ENCODE assay signal across 23 cellular contexts in genomic region chr10:30562787-30563186, GRCh38.
DNase-seq lines count a peak whose midpoint lies in the region; ATAC-seq and TF ChIP-seq lines count a peak whose summit lies in the region.
"Had no signal": no experiment of that assay in that cellular context is flagged by ENCODE, and none has a peak within 500 bp of the region (broad histone marks: within the 10 kb centered on the region; RNA-seq: fewer than 3 reads in every experiment).

No MANE protein-coding gene starts in this region.

- TF ChIP-seq CTCF in GM12865 (IDR thresholded peaks at IDR 0.05; ENCODE audit: insufficient read depth, low read depth, low read length, missing control alignments), result no peak
- no peak for TF ChIP-seq CTCF in RWPE1 (conservative IDR thresholded peaks at IDR 0.05; ENCODE audit: low read depth)

- peaks cover 13% of the 10 kb centered on the region for H3K27me3 Mint-ChIP-seq in activated CD4-positive, alpha-beta memory T cell treated with anti-CD3 and anti-CD28 coated beads for 36 hours

- POLR2A ChIA-PET in activated CD4-positive, alpha-beta memory T cell treated with anti-CD3 and anti-CD28 coated beads for 36 hours (lab: Charles Lee), result no interaction called here
- POLR2A ChIA-PET in RWPE1 (lab: Yijun Ruan, JAX; ENCODE audit: low non-redundant PET), result no interaction called here

- H3K4me1 Mint-ChIP-seq in activated CD4-positive, alpha-beta memory T cell treated with anti-CD3 and anti-CD28 coated beads for 36 hours (ENCODE audit: low read depth), result peaks cover 7% of the 10 kb centered on the region
- H3K4me1 Mint-ChIP-seq: memory B cell had no signal

- ATAC-seq in left colon, result no peak
- ATAC-seq: A549; naive thymus-derived CD4-positive, alpha-beta T cell had no signal

- no peak overlapping the region for H3K4me3 ChIP-seq in GM12865 (ENCODE audit: low read depth, low read length)
- H3K4me3 ChIP-seq: A549; BLaER1 treated with 17β-estradiol and CSF1 and Interleukin-3, amounts not matched to agents 10 nM and 100 nM; hepatocyte; SJCRH30; tibial nerve had no signal

- no peak overlapping the region for H3K4me3 Mint-ChIP-seq in activated CD4-positive, alpha-beta memory T cell treated with anti-CD3 and anti-CD28 coated beads for 36 hours
- H3K4me3 Mint-ChIP-seq: endodermal cell; memory B cell; naive thymus-derived CD4-positive, alpha-beta T cell had no signal

- no peaks in the 10 kb centered on the region for H3K36me3 Mint-ChIP-seq in activated CD4-positive, alpha-beta memory T cell treated with anti-CD3 and anti-CD28 coated beads for 36 hours
- H3K36me3 Mint-ChIP-seq: memory B cell; naive thymus-derived CD4-positive, alpha-beta T cell had no signal

- CTCF ChIA-PET in activated CD4-positive, alpha-beta memory T cell treated with anti-CD3 and anti-CD28 coated beads for 36 hours (lab: Charles Lee), result interaction anchor here (0.7 to 3.4 kb wide), 5 partner anchors 20 to 203 kb away, joined by 3 to 18 read pairs (median 3); no protein-coding TSS in a partner anchor
- CTCF ChIA-PET in RWPE1 (lab: Yijun Ruan, JAX), result interaction anchor here (0.6 to 0.7 kb wide), 2 partner anchors 181 to 203 kb away, joined by 3 read pairs; no protein-coding TSS in a partner anchor

- no peak overlapping the region for H3K27ac Mint-ChIP-seq in activated CD4-positive, alpha-beta memory T cell treated with anti-CD3 and anti-CD28 coated beads for 36 hours
- H3K27ac Mint-ChIP-seq: endodermal cell; memory B cell; naive thymus-derived CD4-positive, alpha-beta T cell had no signal

- peak; percentile 60 for DNase-seq in activated CD4-positive, alpha-beta T cell treated with anti-CD3 and anti-CD28 coated beads for 48 hours
- DNase-seq in activated CD4-positive, alpha-beta T cell treated with anti-CD3 and anti-CD28 coated beads for 1 hour, result no peak
- DNase-seq in GM12865 (ENCODE audit: low read depth) (peak; percentile 65), kidney tubule cell (ENCODE audit: low spot score) (peak; percentile 53), left colon (no peak), RWPE1 (ENCODE audit: low spot score) (no peak), KG1 (lab: John Stamatoyannopoulos, UW) (no peak)
- peak; percentile 71 for DNase-seq in activated CD4-positive, alpha-beta memory T cell treated with anti-CD3 and anti-CD28 coated beads for 36 hours
- DNase-seq: activated CD4-positive, CD25-positive, alpha-beta regulatory T cell; activated effector memory CD4-positive, alpha-beta T cell treated with Interleukin-2 at 50 U/mL for 16 hours; endodermal cell; islet precursor cell; NCI-H1105 treated with DMSO at 0.1 percent for 48 hours; NCI-H2107; NCI-H524 treated with DMSO at 0.1 percent for 48 hours; SJCRH30; stimulated activated naive CD4-positive, alpha-beta T cell had no signal

- intact Hi-C loops in activated CD4-positive, alpha-beta memory T cell treated with anti-CD3 and anti-CD28 coated beads for 36 hours (cut with micrococcal nuclease), result no loop called here
- intact Hi-C loops in left colon (cut with DNase I, micrococcal nuclease), result no loop called here

- H3K9me3 Mint-ChIP-seq in activated CD4-positive, alpha-beta memory T cell treated with anti-CD3 and anti-CD28 coated beads for 36 hours, result no peaks in the 10 kb centered on the region
- H3K9me3 Mint-ChIP-seq: memory B cell; naive thymus-derived CD4-positive, alpha-beta T cell had no signal

- no peak overlapping the region for H3K27ac ChIP-seq in RWPE1
- H3K27ac ChIP-seq: BLaER1 treated with 17β-estradiol and CSF1 and Interleukin-3, amounts not matched to agents 10 nM and 100 nM; hepatocyte; SJCRH30; tibial nerve had no signal

Comparison
In these comparisons a context has a peak if more than half of its experiments do, and no peak if none do; other contexts are left out.
1. DNase-seq: peak in activated CD4-positive, alpha-beta T cell treated with anti-CD3 and anti-CD28 coated beads for 48 hours (single experiment), GM12865 (single experiment), activated CD4-positive, alpha-beta memory T cell treated with anti-CD3 and anti-CD28 coated beads for 36 hours (single experiment) and kidney tubule cell (single experiment); none in activated CD4-positive, alpha-beta T cell treated with anti-CD3 and anti-CD28 coated beads for 1 hour (single experiment), left colon (0 of 2), RWPE1 (single experiment) and KG1 (single experiment).